Comparison of ENCODE assay signal across 8 cellular contexts in genomic region chrX:49073641-49074575, GRCh38. TPM values are rescaled to one million over a fixed set of nuclear protein-coding genes. Genes with fewer than 3 reads are reported as not detected.
DNase-seq lines count a peak whose midpoint lies in the region; ATAC-seq, FAIRE-seq and TF ChIP-seq lines count a peak whose summit lies in the region.

TSS of gene PRAF2 (minus strand) at chrX:49074002. CDS start at chrX:49073987, 15 bp downstream.

- peak; percentile 85 to 93 (median 89) for DNase-seq in CD4-positive, alpha-beta memory T cell
- DNase-seq in HuH-7 (ENCODE audit: low spot score) (peak; percentile 66), RCC 7860 (ENCODE audit: low spot score) (peak; percentile 65), fibroblast of lung (ENCODE audit: low read depth in 2 of 2) (peak; percentile 89)
- DNase-seq in activated T-helper 9 cell treated with anti-CD3 and anti-CD28 coated beads, Interleukin-2, amount 50 U/mL, for 16 hours (ENCODE audit: low read depth) = peak; percentile 82
- peak; percentile 60 to 90 (median 86) for DNase-seq in naive thymus-derived CD4-positive, alpha-beta T cell

- peak within 1 kb of the TSS; percentile 63 for H3K9ac ChIP-seq in fibroblast of lung (ENCODE audit: insufficient read depth, low read length)

- H3K4me3 ChIP-seq in CD4-positive, alpha-beta memory T cell (ENCODE audit: low read length in 2 of 2) = peak within 1 kb of the TSS; percentile 36 to 60
- peak within 1 kb of the TSS; percentile 60 to 77 (median 74) for H3K4me3 ChIP-seq in fibroblast of lung (replicated peaks in 1 of 4; ENCODE audit: control extremely low read depth in 1 of 4, insufficient read depth in 1 of 4, low read depth in 3 of 4, low read length in 4 of 4)
- H3K4me3 ChIP-seq in naive thymus-derived CD4-positive, alpha-beta T cell (ENCODE audit: low read length) = peak within 1 kb of the TSS; percentile 61

- H3K36me3 Mint-ChIP-seq in CD4-positive, alpha-beta memory T cell = peaks cover 5 to 20% of the 10 kb centered on the region in 2 donors
- peaks cover 0 to 26% (median 0%) of the 10 kb centered on the region in 5 donors for H3K36me3 Mint-ChIP-seq in naive thymus-derived CD4-positive, alpha-beta T cell
- peaks cover 26% of the 10 kb centered on the region for H3K36me3 Mint-ChIP-seq in stimulated activated memory B cell treated with anti-CD40 and anti-IgM and Interleukin-4, amounts not matched to agents 10 μg/mL and 1 μg/mL and 100 μg/mL, for 72 hours

- no peaks in the 10 kb centered on the region for H4K20me1 ChIP-seq in fibroblast of lung (ENCODE audit: control insufficient read depth, extremely low read depth, insufficient read depth, low read length)

- H3K79me2 ChIP-seq in fibroblast of lung (ENCODE audit: control insufficient read depth, insufficient read depth, low read length) = peaks cover 10% of the 10 kb centered on the region

- H2AFZ ChIP-seq in fibroblast of lung (ENCODE audit: low read length) = no peak within 1 kb of the TSS

- H3K9me3 Mint-ChIP-seq in CD4-positive, alpha-beta memory T cell = peaks cover 0 to 4% (median 0%) of the 10 kb centered on the region in 8 donors
- H3K9me3 Mint-ChIP-seq in naive thymus-derived CD4-positive, alpha-beta T cell = peaks cover 0 to 3% (median 0%) of the 10 kb centered on the region in 11 donors
- H3K9me3 Mint-ChIP-seq in stimulated activated memory B cell treated with anti-CD40 and anti-IgM and Interleukin-4, amounts not matched to agents 10 μg/mL and 1 μg/mL and 100 μg/mL, for 72 hours = peaks cover 7% of the 10 kb centered on the region

- no peaks in the 10 kb centered on the region for H3K27me3 ChIP-seq in CD4-positive, alpha-beta memory T cell (ENCODE audit: insufficient read depth, low read length)
- no peaks in the 10 kb centered on the region for H3K27me3 ChIP-seq in fibroblast of lung (ENCODE audit: control insufficient read depth, insufficient read depth, low read length)
- H3K27me3 ChIP-seq in naive thymus-derived CD4-positive, alpha-beta T cell (ENCODE audit: control insufficient read depth in 2 of 2, insufficient read depth in 2 of 2, low read length in 2 of 2) = no peaks in the 10 kb centered on the region

- peak; percentile 84 for ATAC-seq in GM21360 (IDR thresholded peaks at IDR 0.05; ENCODE audit: unreplicated experiment)
- ATAC-seq in naive thymus-derived CD4-positive, alpha-beta T cell = peak; percentile 99
- ATAC-seq in stimulated activated memory B cell treated with anti-CD40 and anti-IgM and Interleukin-4, amounts not matched to agents 10 μg/mL and 1 μg/mL and 100 μg/mL, for 72 hours = peak; percentile 96

- POLR2A ChIA-PET in CD4-positive, alpha-beta memory T cell (lab: Charles Lee; ENCODE audit: partially characterized antibody) = interaction anchor here (0.7 to 1.3 kb wide), 3 partner anchors 31 to 158 kb away, joined by 3 to 10 read pairs (median 5); partner anchors contain the start of gene TFE3
- POLR2A ChIA-PET in naive thymus-derived CD4-positive, alpha-beta T cell (lab: Charles Lee) = interaction anchor here (1.0 to 1.2 kb wide), 3 partner anchors 21 to 72 kb away, joined by 3 read pairs; partner anchors contain the start of gene GRIPAP1

- intact Hi-C loops in CD4-positive, alpha-beta memory T cell (cut with micrococcal nuclease) = loop anchor here (1.0 to 10.0 kb wide), 6 partner anchors 27 to 191 kb away; partner anchors contain the start of genes FOXP3, GPKOW, GRIPAP1 and MAGIX
- intact Hi-C loops in naive thymus-derived CD4-positive, alpha-beta T cell (cut with micrococcal nuclease) = loop anchor here (1.0 to 10.0 kb wide), 12 partner anchors 19 to 191 kb away; partner anchors contain the start of genes GPKOW (in 2 of the 2), GRIPAP1 (in 2 of the 2), TFE3 (in 2 of the 2) and FOXP3 (in 1 of the 2)

- peak; percentile 73 for FAIRE-seq in RCC 7860 (lab: Jason Lieb, UNC)

- H3K4me1 Mint-ChIP-seq in CD4-positive, alpha-beta memory T cell = peaks cover 5 to 28% (median 17%) of the 10 kb centered on the region in 4 donors
- H3K4me1 Mint-ChIP-seq in naive thymus-derived CD4-positive, alpha-beta T cell = peaks cover 9 to 25% (median 16%) of the 10 kb centered on the region in 7 donors
- H3K4me1 Mint-ChIP-seq in stimulated activated memory B cell treated with anti-CD40 and anti-IgM and Interleukin-4, amounts not matched to agents 10 μg/mL and 1 μg/mL and 100 μg/mL, for 72 hours = peaks cover 24% of the 10 kb centered on the region

- peak within 1 kb of the TSS; percentile 83 to 93 (median 88) for H3K27ac Mint-ChIP-seq in CD4-positive, alpha-beta memory T cell
- peak within 1 kb of the TSS; percentile 66 to 91 (median 86) for H3K27ac Mint-ChIP-seq in naive thymus-derived CD4-positive, alpha-beta T cell
- H3K27ac Mint-ChIP-seq in stimulated activated memory B cell treated with anti-CD40 and anti-IgM and Interleukin-4, amounts not matched to agents 10 μg/mL and 1 μg/mL and 100 μg/mL, for 72 hours = peak within 1 kb of the TSS; percentile 55

- H3K9me3 ChIP-seq in CD4-positive, alpha-beta memory T cell (ENCODE audit: control insufficient read depth in 1 of 2, low read length in 2 of 2) = no peaks in the 10 kb centered on the region
- H3K9me3 ChIP-seq in fibroblast of lung (ENCODE audit: control insufficient read depth, insufficient read depth, low read depth, low read length) = no peaks in the 10 kb centered on the region
- H3K9me3 ChIP-seq in naive thymus-derived CD4-positive, alpha-beta T cell (ENCODE audit: control insufficient read depth in 2 of 3, low read length in 3 of 3) = no peaks in the 10 kb centered on the region

- no peaks in the 10 kb centered on the region for H3K27me3 Mint-ChIP-seq in CD4-positive, alpha-beta memory T cell
- no peaks in the 10 kb centered on the region for H3K27me3 Mint-ChIP-seq in naive thymus-derived CD4-positive, alpha-beta T cell
- H3K27me3 Mint-ChIP-seq in stimulated activated memory B cell treated with anti-CD40 and anti-IgM and Interleukin-4, amounts not matched to agents 10 μg/mL and 1 μg/mL and 100 μg/mL, for 72 hours = no peaks in the 10 kb centered on the region

- H3K4me2 ChIP-seq in fibroblast of lung (ENCODE audit: extremely low read depth, insufficient read depth, low read length) = peak within 1 kb of the TSS; percentile 49

- peaks cover 20% of the 10 kb centered on the region for H3K4me1 ChIP-seq in CD4-positive, alpha-beta memory T cell (ENCODE audit: insufficient read depth, low read length)
- H3K4me1 ChIP-seq in fibroblast of lung (ENCODE audit: control insufficient read depth, extremely low read depth, insufficient read depth, low read length) = no peaks in the 10 kb centered on the region
- peaks cover 4 to 10% of the 10 kb centered on the region in 2 donors for H3K4me1 ChIP-seq in naive thymus-derived CD4-positive, alpha-beta T cell (ENCODE audit: control insufficient read depth in 2 of 2, insufficient read depth in 2 of 2, low read length in 2 of 2)

- peak within 1 kb of the TSS; percentile 77 for H3K27ac ChIP-seq in CD4-positive, alpha-beta memory T cell (ENCODE audit: low read depth, low read length)
- H3K27ac ChIP-seq in fibroblast of lung (ENCODE audit: insufficient read depth, low read length) = peak within 1 kb of the TSS; percentile 58
- peak within 1 kb of the TSS; percentile 78 for H3K27ac ChIP-seq in naive thymus-derived CD4-positive, alpha-beta T cell (ENCODE audit: low read depth, low read length)

- no peaks in the 10 kb centered on the region for H3K36me3 ChIP-seq in CD4-positive, alpha-beta memory T cell (ENCODE audit: insufficient read depth, low read length)
- H3K36me3 ChIP-seq in fibroblast of lung (ENCODE audit: control insufficient read depth, insufficient read depth, low read length) = peaks cover 2% of the 10 kb centered on the region
- peaks cover 0 to 16% (median 0%) of the 10 kb centered on the region in 3 experiments for H3K36me3 ChIP-seq in naive thymus-derived CD4-positive, alpha-beta T cell (ENCODE audit: control insufficient read depth in 2 of 3, insufficient read depth in 3 of 3, low read length in 3 of 3)

- CTCF ChIA-PET in CD4-positive, alpha-beta memory T cell (lab: Charles Lee; ENCODE audit: partially characterized antibody) = no interaction called here
- CTCF ChIA-PET in naive thymus-derived CD4-positive, alpha-beta T cell (lab: Charles Lee) = interaction anchor here (0.9 kb wide), 1 partner anchor 72 kb away, joined by 3 read pairs; the partner anchor contains the start of gene GRIPAP1

- no peak for TF ChIP-seq CTCF in fibroblast of lung (conservative IDR thresholded peaks at IDR 0.05 in 1 of 2, IDR thresholded peaks at IDR 0.05 in 1 of 2; ENCODE audit: low read depth in 1 of 2, low read length in 2 of 2)

- H3K4me3 Mint-ChIP-seq in CD4-positive, alpha-beta memory T cell = peak within 1 kb of the TSS; percentile 75 to 86 (median 84)
- peak within 1 kb of the TSS; percentile 73 to 88 (median 83) for H3K4me3 Mint-ChIP-seq in naive thymus-derived CD4-positive, alpha-beta T cell
- peak within 1 kb of the TSS; percentile 86 for H3K4me3 Mint-ChIP-seq in stimulated activated memory B cell treated with anti-CD40 and anti-IgM and Interleukin-4, amounts not matched to agents 10 μg/mL and 1 μg/mL and 100 μg/mL, for 72 hours

RNA-seq across cellular contexts. Expression of gene PRAF2, which starts in this region (rescaled TPM):
- 10 to 100 TPM; 25.4 to 28.9 TPM for total RNA-seq in CD4-positive, alpha-beta memory T cell
- polyA plus RNA-seq in CD4-positive, alpha-beta memory T cell = 10 to 100 TPM; 29.3 to 60.1 TPM
- total RNA-seq in fibroblast of lung = 6.4 and 11.9 TPM in 2 replicates
- 33.1 and 33.5 TPM in 2 replicates for polyA plus RNA-seq in fibroblast of lung
- polyA plus RNA-seq in fibroblast of lung (2012) = 91.9 and 93.9 TPM in 2 replicates
- polyA minus RNA-seq in fibroblast of lung (ENCODE audit: low replicate concordance) = 128 and 135 TPM in 2 replicates
- 10 to 100 TPM; 15.9 to 28.3 (median 20.4) TPM for total RNA-seq in naive thymus-derived CD4-positive, alpha-beta T cell
- polyA plus RNA-seq in naive thymus-derived CD4-positive, alpha-beta T cell = 10 to 100 TPM; 46.1 to 56.4 TPM

Comparison
In these comparisons a context has a peak if more than half of its experiments do, and no peak if none do; other contexts are left out.
1. Peak in every context shown above with its lines: DNase-seq, ATAC-seq, H3K4me3 ChIP-seq and H3K27ac ChIP-seq.